Comparison of ENCODE assay signal across 11 cellular contexts in the genomic region with DNA sequence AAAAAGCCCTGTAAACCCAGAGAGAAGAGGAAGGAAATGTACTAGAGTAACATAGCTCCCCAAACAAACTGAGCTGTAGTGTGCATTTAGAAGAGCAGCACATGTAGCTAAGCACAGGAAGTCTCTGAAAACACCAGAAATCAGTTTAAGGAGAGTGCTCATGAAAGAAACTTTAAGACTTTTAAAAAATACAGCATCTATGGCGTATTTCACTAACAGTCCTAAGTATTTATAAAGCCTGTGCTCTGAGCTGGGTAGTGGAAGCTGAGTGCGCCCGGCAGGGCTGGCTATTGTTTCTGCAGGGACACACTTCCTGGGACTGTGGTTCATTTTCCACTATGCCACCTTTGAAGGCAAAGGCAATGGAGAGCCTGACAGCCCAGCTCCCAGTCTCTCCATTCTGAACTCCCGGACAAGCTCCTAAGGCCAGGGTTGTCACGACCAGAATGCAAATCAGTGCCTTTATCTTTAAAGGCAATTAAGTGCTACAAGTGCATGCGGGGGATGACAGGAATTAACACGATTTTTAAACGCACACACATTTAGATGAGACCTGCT. TPM values are rescaled to one million over a fixed set of nuclear protein-coding genes. Genes with fewer than 3 reads are reported as not detected.
DNase-seq lines count a peak whose midpoint lies in the region; ATAC-seq and TF ChIP-seq lines count a peak whose summit lies in the region.
"Had no signal": no experiment of that assay in that cellular context is flagged by ENCODE, and none has a peak within 500 bp of the region (broad histone marks: within the 10 kb centered on the region; RNA-seq: fewer than 3 reads in every experiment).

No MANE protein-coding gene starts in this region.

- peak overlapping the region; percentile 2 for H2BK5ac ChIP-seq in neuronal stem cell (ENCODE audit: low read length)

- no peak overlapping the region for H3K9ac ChIP-seq in neuronal stem cell (ENCODE audit: low read depth, low read length, poor library complexity)
- no peak overlapping the region for H3K9ac ChIP-seq in Karpas-422 (ENCODE audit: low read length)

- H3K23ac ChIP-seq in neuronal stem cell (ENCODE audit: low read depth, low read length, poor library complexity), result no peak overlapping the region

- no peak overlapping the region for H3K4ac ChIP-seq in neuronal stem cell (ENCODE audit: low read length)

- DNase-seq in activated CD4-positive, alpha-beta T cell treated with anti-CD3 and anti-CD28 coated beads, Interleukin-2, amount 10 ng/mL, durations not matched to agents 24 days and 14 days, result peak; percentile 65
- no peak for DNase-seq in activated CD4-positive, alpha-beta T cell treated with anti-CD3 and anti-CD28 coated beads, Interleukin-2, amount 50 U/mL, for 48 hours
- DNase-seq in glutamatergic neuron (no peak), neuronal stem cell (ENCODE audit: low spot score) (no peak), Karpas-422 (no peak)
- DNase-seq in NK-92 treated with Interleukin-12 subunit alpha and Interleukin-12 subunit beta, amount 100 ng/mL, for 24 hours (lab: John Stamatoyannopoulos, UW), result no peak
- DNase-seq: DMS79 had no signal

- ATAC-seq in HG03378 (IDR thresholded peaks at IDR 0.05; ENCODE audit: unreplicated experiment), result no peak
- ATAC-seq: A549 had no signal

- peak overlapping the region; percentile 78 for H3K27ac Mint-ChIP-seq in activated CD4-positive, alpha-beta T cell treated with anti-CD3 and anti-CD28 coated beads, Interleukin-2, amount 10 ng/mL, durations not matched to agents 24 days and 14 days
- peak overlapping the region; percentile 71 for H3K27ac Mint-ChIP-seq in T-helper 1 cell treated with Interleukin-12 subunit alpha and Interleukin-12 subunit beta and Interleukin-4 antibody, amounts not matched to agents 30 μg/mL and 1 μg/mL, for 36 hours
- H3K27ac Mint-ChIP-seq in glutamatergic neuron (ENCODE audit: unreplicated experiment), result peak overlapping the region; percentile 95
- H3K27ac Mint-ChIP-seq: dendritic cell treated with granulocyte-macrophage colony-stimulating factor and Interleukin-4, amounts not matched to agents 40 ng/mL and 50 ng/mL, for 4 days had no signal

- H3K9me2 ChIP-seq in Karpas-422 (replicated peaks; ENCODE audit: insufficient read depth, low read length), result no peaks in the 10 kb centered on the region

- H4K20me1 ChIP-seq in Karpas-422 (ENCODE audit: insufficient read depth, low read depth, low read length), result no peaks in the 10 kb centered on the region

- peak overlapping the region; percentile 56 for H3K4me3 Mint-ChIP-seq in activated CD4-positive, alpha-beta T cell treated with anti-CD3 and anti-CD28 coated beads, Interleukin-2, amount 10 ng/mL, durations not matched to agents 24 days and 14 days
- H3K4me3 Mint-ChIP-seq in T-helper 1 cell treated with Interleukin-12 subunit alpha and Interleukin-12 subunit beta and Interleukin-4 antibody, amounts not matched to agents 30 μg/mL and 1 μg/mL, for 36 hours, result peak overlapping the region; percentile 64
- H3K4me3 Mint-ChIP-seq in glutamatergic neuron (ENCODE audit: unreplicated experiment), result peak overlapping the region; percentile 81
- H3K4me3 Mint-ChIP-seq: dendritic cell treated with granulocyte-macrophage colony-stimulating factor and Interleukin-4, amounts not matched to agents 40 ng/mL and 50 ng/mL, for 4 days had no signal

- no peak overlapping the region for H3K14ac ChIP-seq in neuronal stem cell (ENCODE audit: low read length)

- no CpG with 5 or more reads among the region's 8 CpGs for WGBS in neuronal stem cell (ENCODE audit: extremely low coverage in 2 of 2, insufficient read length in 2 of 2, insufficient replicate concordance in 1 of 2), 2 donors

- no peaks in the 10 kb centered on the region for H3K27me3 Mint-ChIP-seq in activated CD4-positive, alpha-beta T cell treated with anti-CD3 and anti-CD28 coated beads, Interleukin-2, amount 10 ng/mL, durations not matched to agents 24 days and 14 days
- no peaks in the 10 kb centered on the region for H3K27me3 Mint-ChIP-seq in T-helper 1 cell treated with Interleukin-12 subunit alpha and Interleukin-12 subunit beta and Interleukin-4 antibody, amounts not matched to agents 30 μg/mL and 1 μg/mL, for 36 hours (ENCODE audit: low read depth)
- peaks cover 9% of the 10 kb centered on the region for H3K27me3 Mint-ChIP-seq in glutamatergic neuron (ENCODE audit: unreplicated experiment)
- H3K27me3 Mint-ChIP-seq: dendritic cell treated with granulocyte-macrophage colony-stimulating factor and Interleukin-4, amounts not matched to agents 40 ng/mL and 50 ng/mL, for 4 days had no signal

- H3K27ac ChIP-seq in neuronal stem cell (replicated peaks; ENCODE audit: low read length) (peak overlapping the region; percentile 66), Karpas-422 (ENCODE audit: low read length) (no peak overlapping the region)
- H3K27ac ChIP-seq: A549 had no signal

- H3K9me3 ChIP-seq in neuronal stem cell (replicated peaks in 1 of 2; ENCODE audit: control insufficient read depth in 2 of 2, insufficient read depth in 1 of 2, low read depth in 1 of 2, low read length in 2 of 2) (no peaks in the 10 kb centered on the region), Karpas-422 (ENCODE audit: low read length) (no peaks in the 10 kb centered on the region)
- H3K9me3 ChIP-seq: A549 had no signal

- H3K4me1 Mint-ChIP-seq in activated CD4-positive, alpha-beta T cell treated with anti-CD3 and anti-CD28 coated beads, Interleukin-2, amount 10 ng/mL, durations not matched to agents 24 days and 14 days, result peaks cover 48% of the 10 kb centered on the region
- peaks cover 50% of the 10 kb centered on the region for H3K4me1 Mint-ChIP-seq in T-helper 1 cell treated with Interleukin-12 subunit alpha and Interleukin-12 subunit beta and Interleukin-4 antibody, amounts not matched to agents 30 μg/mL and 1 μg/mL, for 36 hours (ENCODE audit: low read depth)
- peaks cover 60% of the 10 kb centered on the region for H3K4me1 Mint-ChIP-seq in glutamatergic neuron (ENCODE audit: low read depth, unreplicated experiment)

- H3K27me3 ChIP-seq in neuronal stem cell (ENCODE audit: control insufficient read depth in 3 of 3, insufficient read depth in 3 of 3, low read depth in 1 of 3, low read length in 3 of 3), result no peaks in the 10 kb centered on the region
- no peaks in the 10 kb centered on the region for H3K27me3 ChIP-seq in Karpas-422 (ENCODE audit: low read length)

- H3K4me2 ChIP-seq in neuronal stem cell (ENCODE audit: insufficient read depth, low read length, poor library complexity, severe bottlenecking), result no peak overlapping the region
- no peak overlapping the region for H3K4me2 ChIP-seq in Karpas-422 (ENCODE audit: low read depth, low read length, poor library complexity, severe bottlenecking)
- H3K4me2 ChIP-seq: A549 had no signal

- H2BK15ac ChIP-seq in neuronal stem cell (ENCODE audit: low read length), result no peak overlapping the region

- H3K4me3 ChIP-seq in neuronal stem cell (ENCODE audit: low read length in 2 of 2) (no peak overlapping the region), Karpas-422 (ENCODE audit: low read length) (no peak overlapping the region)
- H3K4me3 ChIP-seq: A549 had no signal

- H4K8ac ChIP-seq in neuronal stem cell (ENCODE audit: low read depth, low read length), result no peak overlapping the region

- H2AFZ ChIP-seq in neuronal stem cell (ENCODE audit: low read length) (no peak overlapping the region), Karpas-422 (ENCODE audit: low read length) (no peak overlapping the region)

- no peaks in the 10 kb centered on the region for H3K79me1 ChIP-seq in neuronal stem cell (ENCODE audit: low read depth, low read length)

- H3K18ac ChIP-seq in neuronal stem cell (ENCODE audit: low read length), result no peak overlapping the region

- H3K36me3 ChIP-seq in neuronal stem cell (replicated peaks in 1 of 2; ENCODE audit: control insufficient read depth in 2 of 2, insufficient read depth in 2 of 2, low read length in 2 of 2) (peaks cover 2 to 86% of the 10 kb centered on the region in 2 donors), Karpas-422 (ENCODE audit: insufficient read depth, low read length) (peaks cover 5% of the 10 kb centered on the region)

- H3K36me3 Mint-ChIP-seq in activated CD4-positive, alpha-beta T cell treated with anti-CD3 and anti-CD28 coated beads, Interleukin-2, amount 10 ng/mL, durations not matched to agents 24 days and 14 days (ENCODE audit: low read depth), result peaks cover 19% of the 10 kb centered on the region
- H3K36me3 Mint-ChIP-seq in T-helper 1 cell treated with Interleukin-12 subunit alpha and Interleukin-12 subunit beta and Interleukin-4 antibody, amounts not matched to agents 30 μg/mL and 1 μg/mL, for 36 hours (ENCODE audit: low read depth), result peaks cover 28% of the 10 kb centered on the region
- H3K36me3 Mint-ChIP-seq in glutamatergic neuron (ENCODE audit: unreplicated experiment), result peaks cover 4% of the 10 kb centered on the region

- no peak for TF ChIP-seq CTCF in glutamatergic neuron (IDR thresholded peaks at IDR 0.05; ENCODE audit: partially characterized antibody, unreplicated experiment)

- H2AK5ac ChIP-seq in neuronal stem cell (ENCODE audit: low read depth, low read length), result no peak overlapping the region

- H4K91ac ChIP-seq in neuronal stem cell (ENCODE audit: low read depth, low read length, poor library complexity), result no peak overlapping the region

- intact Hi-C loops in activated CD4-positive, alpha-beta T cell treated with anti-CD3 and anti-CD28 coated beads, Interleukin-2, amount 10 ng/mL, durations not matched to agents 24 days and 14 days (cut with micrococcal nuclease), result loop anchor here (2.0 to 5.0 kb wide), 2 partner anchors 37 to 92 kb away; no protein-coding TSS in a partner anchor

- no peak overlapping the region for H2BK120ac ChIP-seq in neuronal stem cell (ENCODE audit: low read depth, low read length)

- H3K9me3 Mint-ChIP-seq in activated CD4-positive, alpha-beta T cell treated with anti-CD3 and anti-CD28 coated beads, Interleukin-2, amount 10 ng/mL, durations not matched to agents 24 days and 14 days, result no peaks in the 10 kb centered on the region
- H3K9me3 Mint-ChIP-seq in T-helper 1 cell treated with Interleukin-12 subunit alpha and Interleukin-12 subunit beta and Interleukin-4 antibody, amounts not matched to agents 30 μg/mL and 1 μg/mL, for 36 hours, result no peaks in the 10 kb centered on the region
- H3K9me3 Mint-ChIP-seq in glutamatergic neuron (ENCODE audit: unreplicated experiment), result peaks cover 11% of the 10 kb centered on the region
- H3K9me3 Mint-ChIP-seq: dendritic cell treated with granulocyte-macrophage colony-stimulating factor and Interleukin-4, amounts not matched to agents 40 ng/mL and 50 ng/mL, for 4 days had no signal

- H2BK12ac ChIP-seq in neuronal stem cell (ENCODE audit: low read length), result no peak overlapping the region

- H3K79me2 ChIP-seq in Karpas-422 (ENCODE audit: low read length), result no peaks in the 10 kb centered on the region

- peaks cover 6 to 26% of the 10 kb centered on the region in 2 donors for H3K4me1 ChIP-seq in neuronal stem cell (ENCODE audit: control insufficient read depth in 2 of 2, insufficient read depth in 1 of 2, low read depth in 1 of 2, low read length in 2 of 2)
- H3K4me1 ChIP-seq in Karpas-422 (ENCODE audit: low read length), result peaks cover 42% of the 10 kb centered on the region
- H3K4me1 ChIP-seq: A549 had no signal

RNA-seq across cellular contexts. Expression of gene NIN, which starts 45.4 kb away (rescaled TPM):
- total RNA-seq in activated CD4-positive, alpha-beta T cell treated with anti-CD3 and anti-CD28 coated beads, Interleukin-2, amount 10 ng/mL, durations not matched to agents 24 days and 14 days, result 40.2 and 43.1 TPM in 2 replicates
- total RNA-seq in glutamatergic neuron (ENCODE audit: unreplicated experiment), result 104 TPM
- 16.7 TPM for polyA plus RNA-seq in neuronal stem cell (2013, experiment 1 of 2)
- 17.6 TPM for polyA plus RNA-seq in neuronal stem cell (2013, experiment 2 of 2)
- 59.4 and 85.6 TPM in 2 replicates for total RNA-seq in Karpas-422 (2014; rRNA removed; shearing (Covaris generic); ENCODE audit: low replicate concordance)
